8 cellular contexts compared by ENCODE assay signal in genomic region chr9:104093162-104093561, GRCh38. TPM values are rescaled to one million over a fixed set of nuclear protein-coding genes. Genes with fewer than 3 reads are reported as not detected.
DNase-seq lines count a peak whose midpoint lies in the region; ATAC-seq, FAIRE-seq and TF ChIP-seq lines count a peak whose summit lies in the region.

No MANE protein-coding gene starts in this region.

- no peaks in the 10 kb centered on the region for H3K27me3 ChIP-seq in rectal smooth muscle tissue (ENCODE audit: control insufficient read depth, insufficient read depth, low read length)

- no peaks in the 10 kb centered on the region for H3K9me3 Mint-ChIP-seq in activated naive CD4-positive, alpha-beta T cell treated with anti-CD3 and anti-CD28 coated beads, Interleukin-2, amount 50 U/mL, for 24 hours
- no peaks in the 10 kb centered on the region for H3K9me3 Mint-ChIP-seq in T-cell

- POLR2A ChIA-PET in T-cell (lab: Charles Lee): interaction anchor here (0.6 to 1.0 kb wide), 3 partner anchors 173 to 898 kb away, joined by 3 read pairs; partner anchors contain the start of gene NIPSNAP3A (in 1 of the 2)

- CTCF ChIA-PET in T-cell (lab: Charles Lee): interaction anchor here (0.6 to 0.7 kb wide), 2 partner anchors 34 to 62 kb away, joined by 3 to 4 read pairs; no protein-coding TSS in a partner anchor

- no peaks in the 10 kb centered on the region for H3K27me3 Mint-ChIP-seq in activated naive CD4-positive, alpha-beta T cell treated with anti-CD3 and anti-CD28 coated beads, Interleukin-2, amount 50 U/mL, for 24 hours
- peaks cover 0 to 2% of the 10 kb centered on the region in 2 donors for H3K27me3 Mint-ChIP-seq in T-cell

- FAIRE-seq in GM12892 (lab: Jason Lieb, UNC): no peak

- DNase-seq in activated naive CD4-positive, alpha-beta T cell treated with Interleukin-2 at 50 U/mL for 16 hours: no peak
- DNase-seq in T-cell (no peak), fibroblast of the aortic adventitia (ENCODE audit: low read depth) (peak; percentile 43), GM12892 (ENCODE audit: insufficient read length) (no peak), NCI-H2081 treated with DMSO at 0.1 percent for 48 hours (lab: John Stamatoyannopoulos, UW) (no peak)

- no peak for TF ChIP-seq CTCF in fibroblast of the aortic adventitia (IDR thresholded peaks at IDR 0.05; ENCODE audit: insufficient read depth, low read length)

- H3K4me3 Mint-ChIP-seq in activated naive CD4-positive, alpha-beta T cell treated with anti-CD3 and anti-CD28 coated beads, Interleukin-2, amount 50 U/mL, for 24 hours: peak overlapping the region; percentile 99
- H3K4me3 Mint-ChIP-seq in T-cell: peak overlapping the region; percentile 97 to 100 (median 100)

- H3K27ac Mint-ChIP-seq in activated naive CD4-positive, alpha-beta T cell treated with anti-CD3 and anti-CD28 coated beads, Interleukin-2, amount 50 U/mL, for 24 hours: peak overlapping the region; percentile 99
- H3K27ac Mint-ChIP-seq in T-cell: peak overlapping the region; percentile 99 to 100

- H3K27ac ChIP-seq in rectal smooth muscle tissue (ENCODE audit: low read depth, low read length): peak overlapping the region; percentile 94

- peaks cover 42% of the 10 kb centered on the region for H3K4me1 Mint-ChIP-seq in activated naive CD4-positive, alpha-beta T cell treated with anti-CD3 and anti-CD28 coated beads, Interleukin-2, amount 50 U/mL, for 24 hours
- peaks cover 50 to 52% (median 51%) of the 10 kb centered on the region in 3 donors for H3K4me1 Mint-ChIP-seq in T-cell

- H3K4me3 ChIP-seq in fibroblast of the aortic adventitia (ENCODE audit: low read depth, low read length) (peak overlapping the region; percentile 80), rectal smooth muscle tissue (ENCODE audit: low read length) (peak overlapping the region; percentile 88)

- peaks cover 19% of the 10 kb centered on the region for H3K4me1 ChIP-seq in rectal smooth muscle tissue (ENCODE audit: control insufficient read depth, insufficient read depth, low read length)

- peak overlapping the region; percentile 56 for H3K9ac ChIP-seq in rectal smooth muscle tissue (ENCODE audit: low read length)

- no peak for ATAC-seq in T-cell (replicated peaks in 1 of 4)
- ATAC-seq in HG02642 (IDR thresholded peaks at IDR 0.05; ENCODE audit: poor library complexity, unreplicated experiment): no peak

- no peaks in the 10 kb centered on the region for H3K36me3 ChIP-seq in rectal smooth muscle tissue (ENCODE audit: control insufficient read depth, insufficient read depth, low read length)

- H3K36me3 Mint-ChIP-seq in activated naive CD4-positive, alpha-beta T cell treated with anti-CD3 and anti-CD28 coated beads, Interleukin-2, amount 50 U/mL, for 24 hours: peaks cover 1% of the 10 kb centered on the region
- H3K36me3 Mint-ChIP-seq in T-cell: no peaks in the 10 kb centered on the region

- TF ChIP-seq POLR2A in GM12892 (IDR thresholded peaks at IDR 0.05; ENCODE audit: low read depth, low read length): no peak

RNA-seq across cellular contexts. Expression of gene SMC2, which starts 0.9 kb away (rescaled TPM):
- total RNA-seq in T-cell (10 to 100 TPM in 2 of 5 donors, 1 to 10 TPM in 3; 5.2 to 12.6 (median 9.1) TPM), fibroblast of the aortic adventitia (ENCODE audit: low replicate concordance) (13.4 and 70.3 TPM in 2 replicates)
- polyA plus RNA-seq in GM12892 (2012; ENCODE audit: missing spikeins): 32.6 TPM
